ENCODE assay signal across 8 cellular contexts in genomic region chr2:109761976-109762375, GRCh38. TPM values are rescaled to one million over a fixed set of nuclear protein-coding genes. Genes with fewer than 3 reads are reported as not detected.
DNase-seq lines count a peak whose midpoint lies in the region; ATAC-seq, FAIRE-seq and TF ChIP-seq lines count a peak whose summit lies in the region.
"Not testable (repeated sequence)": the region's sequence is repeated elsewhere in the genome, so short reads cannot be mapped to it uniquely, and the experiment has no call there.

No MANE protein-coding gene starts in this region.

- not testable (repeated sequence) for H3K36me3 Mint-ChIP-seq in activated CD4-positive, alpha-beta T cell treated with anti-CD3 and anti-CD28 coated beads for 36 hours (ENCODE audit: low read depth); stimulated activated effector memory CD8-positive, alpha-beta T cell treated with anti-CD3 and anti-CD28 coated beads, Interleukin-12 subunit alpha, Interleukin-12 subunit beta, amount 100 ng/mL, for 72 hours

- not testable (repeated sequence) for H4K20me1 ChIP-seq in GM12878 (ENCODE audit: control insufficient read depth, insufficient read depth)

- RAD21 ChIA-PET in GM12878 (lab: Charles Lee; ENCODE audit: unreplicated experiment) = not testable (repeated sequence)

- not testable (repeated sequence) for H3K27ac Mint-ChIP-seq in activated CD4-positive, alpha-beta T cell treated with anti-CD3 and anti-CD28 coated beads for 36 hours; stimulated activated effector memory CD8-positive, alpha-beta T cell treated with anti-CD3 and anti-CD28 coated beads, Interleukin-12 subunit alpha, Interleukin-12 subunit beta, amount 100 ng/mL, for 72 hours

- H3K9ac ChIP-seq in GM12878 (ENCODE audit: control insufficient read depth, insufficient read depth, low read length) = not testable (repeated sequence)

- not testable (repeated sequence) for DNase-seq in activated CD4-positive, alpha-beta T cell treated with anti-CD3 and anti-CD28 coated beads for 36 hours; GM12878 (ENCODE audit: low read depth, low spot score); mucosa of descending colon; stimulated activated effector memory CD8-positive, alpha-beta T cell treated with anti-CD3 and anti-CD28 coated beads, Interleukin-12 subunit alpha, Interleukin-12 subunit beta, amount 100 ng/mL, for 72 hours (ENCODE audit: low spot score in 2 of 2)

- not testable (repeated sequence) for H3K9me3 Mint-ChIP-seq in activated CD4-positive, alpha-beta T cell treated with anti-CD3 and anti-CD28 coated beads for 36 hours (ENCODE audit: low read depth); stimulated activated effector memory CD8-positive, alpha-beta T cell treated with anti-CD3 and anti-CD28 coated beads, Interleukin-12 subunit alpha, Interleukin-12 subunit beta, amount 100 ng/mL, for 72 hours

- SMC1A ChIA-PET in GM12878 (lab: Charles Lee; ENCODE audit: uncharacterized antibody, unreplicated experiment) = not testable (repeated sequence)

- WGBS in GM12878 (ENCODE audit: insufficient coverage, insufficient replicate concordance, low lambda C conversion rate, missing lambda C conversion rate) = 0% methylated on average over 1 of the region's 5 CpGs

- TF ChIP-seq CTCF in GM12878 (IDR thresholded peaks at IDR 0.05 in 2 of 3, conservative IDR thresholded peaks at IDR 0.05 in 1 of 3; ENCODE audit: control insufficient read depth in 2 of 3, extremely low read depth in 1 of 3, insufficient read depth in 1 of 3, low read depth in 3 of 3, low read length in 3 of 3); mucosa of descending colon (IDR thresholded peaks at IDR 0.05): not testable (repeated sequence)

- H2AFZ ChIP-seq in GM12878 (ENCODE audit: control insufficient read depth, low read depth, low read length) = not testable (repeated sequence)

- H3K27me3 ChIP-seq in GM12878 (replicated peaks in 1 of 2; ENCODE audit: control insufficient read depth in 2 of 2, insufficient read depth in 2 of 2, low read length in 1 of 2) = not testable (repeated sequence)

- peak; percentile 35 for ATAC-seq in GM18867 (IDR thresholded peaks at IDR 0.05; ENCODE audit: unreplicated experiment)
- peak; percentile 20 for ATAC-seq in HG02798 (IDR thresholded peaks at IDR 0.05; ENCODE audit: poor library complexity, unreplicated experiment)
- peak; percentile 51 for ATAC-seq in HG02870 (IDR thresholded peaks at IDR 0.05; ENCODE audit: unreplicated experiment)
- ATAC-seq in HG03520 (IDR thresholded peaks at IDR 0.05; ENCODE audit: unreplicated experiment) = peak; percentile 26
- ATAC-seq in activated CD4-positive, alpha-beta T cell treated with anti-CD3 and anti-CD28 coated beads for 36 hours = peak; percentile 50
- peak; percentile 58 for ATAC-seq in GM12878
- peak; percentile 70 for ATAC-seq in mucosa of descending colon
- peak; percentile 49 for ATAC-seq in stimulated activated effector memory CD8-positive, alpha-beta T cell treated with anti-CD3 and anti-CD28 coated beads, Interleukin-12 subunit alpha, Interleukin-12 subunit beta, amount 100 ng/mL, for 72 hours

- not testable (repeated sequence) for FAIRE-seq in GM12878 (lab: Jason Lieb, UNC)

- POLR2A ChIA-PET in activated CD4-positive, alpha-beta T cell treated with anti-CD3 and anti-CD28 coated beads for 36 hours (lab: Charles Lee); GM12878 (lab: Charles Lee): not testable (repeated sequence)

- TF ChIP-seq EP300 in GM12878 (IDR thresholded peaks at IDR 0.05; ENCODE audit: borderline replicate concordance in 1 of 2, control insufficient read depth in 1 of 2, low read depth in 2 of 2, low read length in 2 of 2) = not testable (repeated sequence)

- H3K4me1 ChIP-seq in GM12878 (ENCODE audit: control insufficient read depth, insufficient read depth, low read length); mucosa of descending colon (ENCODE audit: low read depth): not testable (repeated sequence)

- H3K79me2 ChIP-seq in GM12878 (ENCODE audit: control insufficient read depth, insufficient read depth, low read length) = not testable (repeated sequence)

- H3K9me3 ChIP-seq in GM12878 (replicated peaks; ENCODE audit: control insufficient read depth, insufficient read depth, low read length); mucosa of descending colon: not testable (repeated sequence)

- not testable (repeated sequence) for TF ChIP-seq POLR2A in GM12878 (IDR thresholded peaks at IDR 0.05; ENCODE audit: low read depth, low read length)

- in situ Hi-C loops in GM12878 (cut with MboI) = not testable (repeated sequence)

- not testable (repeated sequence) for H3K36me3 ChIP-seq in GM12878 (ENCODE audit: control insufficient read depth in 2 of 2, insufficient read depth in 2 of 2, low read length in 1 of 2); mucosa of descending colon (ENCODE audit: low read depth)

- CTCF ChIA-PET in activated CD4-positive, alpha-beta T cell treated with anti-CD3 and anti-CD28 coated beads for 36 hours (lab: Charles Lee); GM12878 (lab: Yijun Ruan, JAX): not testable (repeated sequence)

- not testable (repeated sequence) for H3K27me3 Mint-ChIP-seq in activated CD4-positive, alpha-beta T cell treated with anti-CD3 and anti-CD28 coated beads for 36 hours

- H3K4me3 Mint-ChIP-seq in activated CD4-positive, alpha-beta T cell treated with anti-CD3 and anti-CD28 coated beads for 36 hours; stimulated activated effector memory CD8-positive, alpha-beta T cell treated with anti-CD3 and anti-CD28 coated beads, Interleukin-12 subunit alpha, Interleukin-12 subunit beta, amount 100 ng/mL, for 72 hours: not testable (repeated sequence)

- H3K4me1 Mint-ChIP-seq in activated CD4-positive, alpha-beta T cell treated with anti-CD3 and anti-CD28 coated beads for 36 hours; stimulated activated effector memory CD8-positive, alpha-beta T cell treated with anti-CD3 and anti-CD28 coated beads, Interleukin-12 subunit alpha, Interleukin-12 subunit beta, amount 100 ng/mL, for 72 hours: not testable (repeated sequence)

- intact Hi-C loops in activated CD4-positive, alpha-beta T cell treated with anti-CD3 and anti-CD28 coated beads for 36 hours (cut with DNase I, micrococcal nuclease); GM12878 (cut with micrococcal nuclease; ENCODE audit: unreplicated experiment); mucosa of descending colon (cut with DNase I, micrococcal nuclease): not testable (repeated sequence)

- not testable (repeated sequence) for TF ChIP-seq RAD21 in GM12878 (IDR thresholded peaks at IDR 0.05; ENCODE audit: insufficient read depth, low read depth, low read length)

- H3K27ac ChIP-seq in GM12878 (ENCODE audit: control insufficient read depth, insufficient read depth) = not testable (repeated sequence)

- H3K4me2 ChIP-seq in GM12878 (ENCODE audit: control insufficient read depth, insufficient read depth) = not testable (repeated sequence)

- not testable (repeated sequence) for H3K4me3 ChIP-seq in GM12878, mucosa of descending colon

- not testable (repeated sequence) for BruUV-seq in GM12878 (replicated peaks; lab: Mats Ljungman, UMichigan)

RNA-seq across cellular contexts. Expression of gene RGPD5, which starts 32.1 kb away (rescaled TPM):
- total RNA-seq in activated CD4-positive, alpha-beta T cell treated with anti-CD3 and anti-CD28 coated beads for 36 hours = 10 to 100 TPM; 25.4 to 27.0 TPM
- total RNA-seq in GM12878 (2013; cell fraction: nucleolus; rRNA removed) = 304 and 368 TPM in 2 replicates
- total RNA-seq in GM12878 (2014; rRNA removed) (6.7 and 8.2 TPM in 2 replicates), GM12878 (2014; rRNA removed; fragmentation: Illumina TruSeq; extraction: Trizol) (7.9 and 8.1 TPM in 2 replicates), GM12878 (2021) (9.6 and 14.1 TPM in 2 replicates), mucosa of descending colon (10 to 100 TPM; 30.9 to 55.2 (median 50.9) TPM)
- polyA plus RNA-seq in GM12878 (2011; ENCODE audit: low read depth) = 0.38 TPM
- polyA plus RNA-seq in GM12878 (2011; rRNA removed) (3.4 and 4.1 TPM in 2 replicates), GM12878 (2014; fragmentation: Illumina TruSeq; extraction: Trizol) (1.8 and 2.7 TPM in 2 replicates), GM12878 (2014; fragmentation: Nextera tagmentation; extraction: Ambion mirVana) (under 1 TPM; 0.13 to 0.72 TPM), GM12878 (2014; rRNA removed) (4.1 and 12.4 TPM in 2 replicates), GM12878 (2016; fragmentation: Nextera tagmentation; extraction: Ambion mirVana) (1 to 10 TPM; 3.1 to 4.9 TPM)
- 1.4 and 1.7 TPM in 2 replicates for polyA plus RNA-seq in GM12878 (2011; cell fraction: cytosol; rRNA removed)
- polyA plus RNA-seq in GM12878 (2011; cell fraction: nucleus; rRNA removed) = 4.9 and 14.5 TPM in 2 replicates
- polyA plus RNA-seq in GM12878 (2012) = 1.4 and 3.7 TPM in 2 replicates
- polyA minus RNA-seq in GM12878 (2011; rRNA and poly(A)+ RNA removed) = 4.3 and 5.3 TPM in 2 replicates
- polyA minus RNA-seq in GM12878 (2011; cell fraction: cytosol; rRNA and poly(A)+ RNA removed) = 2.2 TPM in 1 of 2 replicates, not detected in the other
- 5.9 and 13.2 TPM in 2 replicates for polyA minus RNA-seq in GM12878 (2011; cell fraction: nucleus; rRNA and poly(A)+ RNA removed)

Comparison
In these comparisons a context has a peak if more than half of its experiments do, and no peak if none do; other contexts are left out.
1. ATAC-seq: peak in every context shown above with its lines; median percentile 70 in mucosa of descending colon; 58 in GM12878; 51 in HG02870; 50 in activated CD4-positive, alpha-beta T cell treated with anti-CD3 and anti-CD28 coated beads for 36 hours; 49 in stimulated activated effector memory CD8-positive, alpha-beta T cell treated with anti-CD3 and anti-CD28 coated beads, Interleukin-12 subunit alpha, Interleukin-12 subunit beta, amount 100 ng/mL, for 72 hours; 35 in GM18867; 26 in HG03520; 20 in HG02798.